Comparison of ENCODE assay signal across 20 cellular contexts in the genomic region with DNA sequence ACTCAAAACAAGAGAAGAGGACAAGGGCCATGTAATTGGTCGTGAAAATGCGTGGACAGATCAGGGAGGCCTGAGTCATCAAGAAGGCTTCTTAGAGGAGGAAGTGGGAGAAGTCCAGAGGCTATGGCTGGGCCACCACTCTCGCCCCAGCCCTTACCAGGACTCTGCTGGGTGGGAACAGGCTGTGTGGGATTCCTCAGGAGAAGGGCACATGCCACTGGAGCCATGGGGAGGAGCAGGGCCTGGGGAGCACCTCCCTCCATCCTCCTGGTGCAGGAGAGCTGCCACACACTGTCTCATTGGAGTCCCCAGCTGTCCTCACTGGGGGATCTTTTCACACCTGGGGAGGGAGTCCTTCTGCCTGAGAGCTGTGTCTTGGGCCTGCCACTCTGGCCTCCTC. TPM values are rescaled to one million over a fixed set of nuclear protein-coding genes. Genes with fewer than 3 reads are reported as not detected.
DNase-seq lines count a peak whose midpoint lies in the region; ATAC-seq and TF ChIP-seq lines count a peak whose summit lies in the region.
"Had no signal": no experiment of that assay in that cellular context is flagged by ENCODE, and none has a peak within 500 bp of the region (broad histone marks: within the 10 kb centered on the region; RNA-seq: fewer than 3 reads in every experiment).

No MANE protein-coding gene starts in this region.

- no peak for TF ChIP-seq RAD21 in SK-N-SH (IDR thresholded peaks at IDR 0.05; ENCODE audit: low read length)

- TF ChIP-seq EP300 in SK-N-SH (IDR thresholded peaks at IDR 0.05; ENCODE audit: borderline replicate concordance in 1 of 2, low read depth in 1 of 2, low read length in 1 of 2) = no peak

- H3K9me3 ChIP-seq in SK-N-SH (no peaks in the 10 kb centered on the region), upper lobe of right lung (no peaks in the 10 kb centered on the region)
- H3K9me3 ChIP-seq: A549, ovary had no signal

- H3K9ac ChIP-seq in SK-N-SH = no peak overlapping the region

- no peaks in the 10 kb centered on the region for H3K36me3 ChIP-seq in SK-N-SH (replicated peaks in 1 of 2; ENCODE audit: control insufficient read depth in 1 of 2, insufficient read depth in 2 of 2, low read length in 1 of 2)
- no peaks in the 10 kb centered on the region for H3K36me3 ChIP-seq in upper lobe of right lung
- H3K36me3 ChIP-seq: ovary had no signal

- POLR2A ChIA-PET in SK-N-SH (lab: Yijun Ruan, JAX) = no interaction called here
- POLR2A ChIA-PET in WTC11 (lab: Charles Lee) = no interaction called here

- no peak overlapping the region for H3K4me2 ChIP-seq in SK-N-SH
- H3K4me2 ChIP-seq: A549 had no signal

- H3K27me3 Mint-ChIP-seq in WTC11 (ENCODE audit: low read depth) = peaks cover 21% of the 10 kb centered on the region

- H3K4me1 Mint-ChIP-seq in WTC11 = peaks cover 47% of the 10 kb centered on the region

- no peak overlapping the region for H3K4me3 Mint-ChIP-seq in WTC11
- H3K4me3 Mint-ChIP-seq: activated T-helper 1 cell treated with anti-CD3 and anti-CD28 coated beads, Interleukin-12 subunit alpha, Interleukin-12 subunit beta, Interleukin-2, Interleukin-4 antibody, amounts not matched to agents 30 ng/mL and 10 ng/mL and 1 ng/mL, durations not matched to agents 14 hours and 24 hours and 36 hours had no signal

- H3K36me3 Mint-ChIP-seq in WTC11 = no peaks in the 10 kb centered on the region

- TF ChIP-seq CTCF in SK-N-SH (IDR thresholded peaks at IDR 0.05) (no peak), WTC11 (IDR thresholded peaks at IDR 0.05) (no peak), upper lobe of right lung (IDR thresholded peaks at IDR 0.05) (no peak)

- no peaks in the 10 kb centered on the region for H4K20me1 ChIP-seq in SK-N-SH (ENCODE audit: insufficient read depth)

- H3K27me3 ChIP-seq in SK-N-SH (ENCODE audit: insufficient read depth) (no peaks in the 10 kb centered on the region), upper lobe of right lung (no peaks in the 10 kb centered on the region)
- H3K27me3 ChIP-seq: ovary had no signal

- peaks cover 6% of the 10 kb centered on the region; the same call in 1 of the 2 replicates for H3K9me3 Mint-ChIP-seq in WTC11

- H3K4me3 ChIP-seq in SK-N-SH (ENCODE audit: low read depth in 2 of 2, low read length in 1 of 2) (no peak overlapping the region), upper lobe of right lung (no peak overlapping the region)
- H3K4me3 ChIP-seq: A549, ovary had no signal

- no peak overlapping the region for H3K27ac ChIP-seq in SK-N-SH (ENCODE audit: low read depth in 2 of 2, low read length in 1 of 2)
- no peak overlapping the region for H3K27ac ChIP-seq in upper lobe of right lung
- H3K27ac ChIP-seq: HL-60, ovary had no signal

- H3F3A ChIP-seq in SK-N-SH (replicated peaks; ENCODE audit: insufficient read depth) = peaks cover 9% of the 10 kb centered on the region

- no peaks in the 10 kb centered on the region for H3K79me2 ChIP-seq in SK-N-SH (ENCODE audit: insufficient read depth)

- H3K27ac Mint-ChIP-seq in WTC11 = no peak overlapping the region
- H3K27ac Mint-ChIP-seq: activated T-helper 1 cell treated with anti-CD3 and anti-CD28 coated beads, Interleukin-12 subunit alpha, Interleukin-12 subunit beta, Interleukin-2, Interleukin-4 antibody, amounts not matched to agents 30 ng/mL and 10 ng/mL and 1 ng/mL, durations not matched to agents 14 hours and 24 hours and 36 hours had no signal

- H3K4me1 ChIP-seq in SK-N-SH (ENCODE audit: control insufficient read depth in 1 of 2, insufficient read depth in 2 of 2, low read depth in 1 of 2, low read length in 1 of 2) (peaks cover 19 to 31% of the 10 kb centered on the region in 2 experiments; a peak in 3 of 4 replicates), upper lobe of right lung (peaks cover 22% of the 10 kb centered on the region)

- CTCF ChIA-PET in SK-N-SH (lab: Yijun Ruan, JAX) = no interaction called here
- CTCF ChIA-PET in WTC11 (lab: Charles Lee) = no interaction called here

- intact Hi-C loops in upper lobe of right lung (cut with DNase I) = no loop called here

- H2AFZ ChIP-seq in SK-N-SH (ENCODE audit: low read depth) = peak overlapping the region; percentile 39; the same call in 1 of the 2 replicates

- ATAC-seq in SK-N-SH treated with all-trans-retinoic acid at 6 μM for 48 hours = no peak
- no peak for ATAC-seq in WTC11
- peak; percentile 39 for ATAC-seq in upper lobe of right lung
- no peak for ATAC-seq in GM19328 (IDR thresholded peaks at IDR 0.05; ENCODE audit: unreplicated experiment)
- ATAC-seq: A549 had no signal

- 51% methylated on average over 2 of the region's 3 CpGs for WGBS in SK-N-SH (ENCODE audit: low lambda C conversion rate)

- no peak for DNase-seq in SK-N-SH
- no peak for DNase-seq in WTC11 (ENCODE audit: low spot score)
- peak; percentile 26 for DNase-seq in glomerular visceral epithelial cell (ENCODE audit: extremely low spot score)
- DNase-seq in upper lobe of right lung = no peak
- no peak for DNase-seq in amygdala (lab: John Stamatoyannopoulos, UW)
- no peak for DNase-seq in SW480 (ENCODE audit: low spot score)
- DNase-seq: activated CD4-positive, alpha-beta T cell treated with anti-CD3 and anti-CD28 coated beads, Interleukin-2, amount 50 U/mL, for 4 hours; aorta; HCEC 1CT; kidney; NCI-H2171; OCI-M1; ovary; stimulated activated CD4-positive, alpha-beta T cell treated with anti-CD3 and anti-CD28 coated beads, Interleukin-15, amount 100 ng/mL, for 24 hours; substantia nigra had no signal

- no peaks in the 10 kb centered on the region for H3K9me2 ChIP-seq in SK-N-SH

TF ChIP-seq in SK-N-SH, 30 proteins besides CTCF, POLR2A, EP300 and RAD21:
- TF ChIP-seq, protein P1, sequence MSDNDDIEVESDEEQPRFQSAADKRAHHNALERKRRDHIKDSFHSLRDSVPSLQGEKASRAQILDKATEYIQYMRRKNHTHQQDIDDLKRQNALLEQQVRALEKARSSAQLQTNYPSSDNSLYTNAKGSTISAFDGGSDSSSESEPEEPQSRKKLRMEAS (IDR thresholded peaks at IDR 0.05; ENCODE audit: low read depth) = no peak
- no peak for TF ChIP-seq MXI1 (IDR thresholded peaks at IDR 0.05; ENCODE audit: low read depth, low read length)
- peak; percentile 34; the same call in 1 of the 2 replicates for TF ChIP-seq FOSL2 (IDR thresholded peaks at IDR 0.05; ENCODE audit: borderline replicate concordance, low read depth)
- TF ChIP-seq FOXJ3 (CRISPR knock-in tag; IDR thresholded peaks at IDR 0.05) = no peak

TF ChIP-seq in SK-N-SH treated with all-trans-retinoic acid at 6 μM for 48 hours, 23 proteins besides CTCF, POLR2A, EP300 and RAD21:
- TF ChIP-seq, protein P2, sequence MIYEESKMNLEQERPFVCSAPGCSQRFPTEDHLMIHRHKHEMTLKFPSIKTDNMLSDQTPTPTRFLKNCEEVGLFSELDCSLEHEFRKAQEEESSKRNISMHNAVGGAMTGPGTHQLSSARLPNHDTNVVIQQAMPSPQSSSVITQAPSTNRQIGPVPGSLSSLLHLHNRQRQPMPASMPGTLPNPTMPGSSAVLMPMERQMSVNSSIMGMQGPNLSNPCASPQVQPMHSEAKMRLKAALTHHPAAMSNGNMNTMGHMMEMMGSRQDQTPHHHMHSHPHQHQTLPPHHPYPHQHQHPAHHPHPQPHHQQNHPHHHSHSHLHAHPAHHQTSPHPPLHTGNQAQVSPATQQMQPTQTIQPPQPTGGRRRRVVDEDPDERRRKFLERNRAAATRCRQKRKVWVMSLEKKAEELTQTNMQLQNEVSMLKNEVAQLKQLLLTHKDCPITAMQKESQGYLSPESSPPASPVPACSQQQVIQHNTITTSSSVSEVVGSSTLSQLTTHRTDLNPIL (CRISPR knock-in tag; IDR thresholded peaks at IDR 0.05; ENCODE audit: low read depth) = no peak
- TF ChIP-seq ISL1 (CRISPR knock-in tag; IDR thresholded peaks at IDR 0.05) (no peak), ZNF8 (CRISPR knock-in tag; IDR thresholded peaks at IDR 0.05) (no peak)

TF ChIP-seq in WTC11, 78 proteins besides CTCF, POLR2A, EP300 and RAD21 (continues in another document):
- TF ChIP-seq ZNF317 (CRISPR knock-in tag; IDR thresholded peaks at IDR 0.05; ENCODE audit: borderline replicate concordance, low read depth) (no peak), ZNF263 (CRISPR knock-in tag; IDR thresholded peaks at IDR 0.05; ENCODE audit: low read depth) (peak; percentile 43; the same call in 1 of the 2 replicates), KAT7 (CRISPR knock-in tag; IDR thresholded peaks at IDR 0.05; ENCODE audit: borderline replicate concordance) (no peak), TP53 (CRISPR knock-in tag; IDR thresholded peaks at IDR 0.05) (no peak), SMAD3 (CRISPR knock-in tag; IDR thresholded peaks at IDR 0.05; ENCODE audit: borderline replicate concordance) (no peak)

RNA-seq across cellular contexts. Expression of a gene that starts 9.4 kb away (rescaled TPM):
- 37.2 and 40.8 TPM in 2 replicates for polyA plus RNA-seq in SK-N-SH (2012; rRNA removed)
- polyA plus RNA-seq in SK-N-SH (2012; cell fraction: cytosol; rRNA removed) = 50.9 and 54.5 TPM in 2 replicates
- 8.4 and 13.9 TPM in 2 replicates for polyA plus RNA-seq in SK-N-SH (2012; cell fraction: nucleus; rRNA removed)
- total RNA-seq in WTC11 (2021) (17.1 to 18.0 TPM (median 17.9 TPM) in 3 replicates), upper lobe of right lung (65.9 TPM)

RNA-seq across cellular contexts. Expression of a gene that starts 20.0 kb away (rescaled TPM):
- 24.8 and 36.0 TPM in 2 replicates for polyA plus RNA-seq in SK-N-SH (2012; rRNA removed)
- polyA plus RNA-seq in SK-N-SH (2012; cell fraction: cytosol; rRNA removed) = 23.5 and 31.6 TPM in 2 replicates
- polyA plus RNA-seq in SK-N-SH (2012; cell fraction: nucleus; rRNA removed) = 19.2 and 20.2 TPM in 2 replicates
- total RNA-seq in WTC11 (2021) = 9.9 to 14.9 TPM (median 14.3 TPM) in 3 replicates
- total RNA-seq in upper lobe of right lung = 26.6 TPM
